In genomic region chr5:149322518-149322917, GRCh38 we compare ENCODE assay signal across 1 cellular context.
A peak's percentile ranks its signal among the peaks of the same experiment; 100 is the strongest.
TF ChIP-seq lines count a peak whose summit lies in the region.

No MANE protein-coding gene starts in this region.

TF ChIP-seq in HepG2, 621 proteins besides CTCF, POLR2A, EP300 and RAD21 (continued from another document and continues in another):
- TF ChIP-seq KIAA2018 (CRISPR knock-in tag; IDR thresholded peaks at IDR 0.05; ENCODE audit: borderline replicate concordance) (no peak), SOX5 (CRISPR knock-in tag; IDR thresholded peaks at IDR 0.05; ENCODE audit: borderline replicate concordance) (peak; percentile 39; the same call in 1 of the 2 replicates), CREB1 (IDR thresholded peaks at IDR 0.05) (0 out of 2 replicates have a peak, but pooled peaks have one; percentile 14), CREB1 (CRISPR knock-in tag; IDR thresholded peaks at IDR 0.05) (peak; percentile 71), ZHX2 (IDR thresholded peaks at IDR 0.05; ENCODE audit: low read depth) (no peak), ZHX2 (CRISPR knock-in tag; IDR thresholded peaks at IDR 0.05; ENCODE audit: borderline replicate concordance) (no peak), ZSCAN29 (CRISPR knock-in tag; conservative IDR thresholded peaks at IDR 0.05) (0 out of 2 replicates have a peak, but pooled peaks have one; percentile 71), NRL (CRISPR knock-in tag; IDR thresholded peaks at IDR 0.05; ENCODE audit: borderline replicate concordance) (no peak), PAXIP1 (CRISPR knock-in tag; conservative IDR thresholded peaks at IDR 0.05) (peak; percentile 92), RCOR2 (CRISPR knock-in tag; IDR thresholded peaks at IDR 0.05) (peak; percentile 51; the same call in 1 of the 2 replicates), ZNF331 (CRISPR knock-in tag; IDR thresholded peaks at IDR 0.05) (0 out of 2 replicates have a peak, but pooled peaks have one; percentile 45), ISX (CRISPR knock-in tag; conservative IDR thresholded peaks at IDR 0.05) (no peak), RXRA (CRISPR knock-in tag; IDR thresholded peaks at IDR 0.05) (peak; percentile 45; the same call in 1 of the 2 replicates), ZNF547 (CRISPR knock-in tag; IDR thresholded peaks at IDR 0.05) (no peak), ZNF232 (CRISPR knock-in tag; IDR thresholded peaks at IDR 0.05; ENCODE audit: borderline replicate concordance) (no peak), MAFF (IDR thresholded peaks at IDR 0.05; ENCODE audit: low read depth, low read length) (0 out of 2 replicates have a peak, but pooled peaks have one; percentile 3), ZNF407 (CRISPR knock-in tag; IDR thresholded peaks at IDR 0.05; ENCODE audit: not compliant biosample characterization) (no peak), MEF2D (CRISPR knock-in tag; IDR thresholded peaks at IDR 0.05) (0 out of 2 replicates have a peak, but pooled peaks have one; percentile 35)
